8 cellular contexts compared by ENCODE assay signal in the genomic region with DNA sequence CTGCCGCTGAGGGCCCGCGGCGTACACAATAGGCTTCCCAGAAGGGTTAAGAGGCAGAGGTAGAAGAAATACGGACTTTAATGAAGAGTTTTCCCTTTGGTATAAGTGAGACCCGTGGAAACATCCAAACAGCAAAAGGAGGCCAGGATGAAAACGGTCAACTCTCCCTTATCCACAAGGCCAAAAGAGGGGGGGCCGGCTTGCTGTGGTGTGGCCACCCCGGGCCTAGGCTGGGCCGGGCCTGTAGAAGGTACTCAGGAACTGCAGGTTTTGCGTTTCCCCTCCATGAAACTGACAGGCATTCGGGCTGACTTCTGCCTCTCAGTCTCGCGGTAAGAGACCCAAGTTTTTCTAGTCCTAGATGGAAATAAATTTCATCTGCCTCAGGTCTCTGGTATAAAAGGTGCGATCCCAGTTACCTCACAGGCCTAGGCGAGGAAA. TPM values are rescaled to one million over a fixed set of nuclear protein-coding genes. Genes with fewer than 3 reads are reported as not detected.
DNase-seq lines count a peak whose midpoint lies in the region; ATAC-seq, FAIRE-seq and TF ChIP-seq lines count a peak whose summit lies in the region.

No MANE protein-coding gene starts in this region.

- no peaks in the 10 kb centered on the region for H4K20me1 ChIP-seq in PC-3 (ENCODE audit: low read length)

- peaks cover 28 to 56% of the 10 kb centered on the region in 2 donors for H3K36me3 Mint-ChIP-seq in CD4-positive, alpha-beta memory T cell

- H3K9ac ChIP-seq in PC-3 (ENCODE audit: low read length), result peak overlapping the region; percentile 96

- FAIRE-seq in GM19239 (lab: Jason Lieb, UNC), result no peak

- H3K9me2 ChIP-seq in PC-3 (replicated peaks; ENCODE audit: low read length), result no peaks in the 10 kb centered on the region

- H3K27me3 ChIP-seq in CD4-positive, alpha-beta memory T cell (ENCODE audit: insufficient read depth, low read length), result no peaks in the 10 kb centered on the region
- H3K27me3 ChIP-seq in PC-3 (ENCODE audit: low read length) (no peaks in the 10 kb centered on the region), mononuclear cell (ENCODE audit: insufficient read depth, low read length) (no peaks in the 10 kb centered on the region)

- peak overlapping the region; percentile 63 to 65 for H3K4me3 ChIP-seq in CD4-positive, alpha-beta memory T cell (ENCODE audit: low read length in 2 of 2)
- H3K4me3 ChIP-seq in PC-3 (ENCODE audit: low read length) (peak overlapping the region; percentile 71), mononuclear cell (ENCODE audit: low read length) (peak overlapping the region; percentile 78)

- peaks cover 46% of the 10 kb centered on the region for H3K36me3 ChIP-seq in CD4-positive, alpha-beta memory T cell (ENCODE audit: insufficient read depth, low read length)
- peaks cover 44% of the 10 kb centered on the region for H3K36me3 ChIP-seq in PC-3 (ENCODE audit: low read depth, low read length)

- POLR2A ChIA-PET in CD4-positive, alpha-beta memory T cell (lab: Charles Lee; ENCODE audit: partially characterized antibody), result interaction anchor here (0.8 to 41.7 kb wide), 9 partner anchors 11 to 123 kb away, joined by 3 to 1543 read pairs (median 22); a partner anchor contains a TSS
- POLR2A ChIA-PET in PC-3 (lab: Charles Lee; ENCODE audit: unreplicated experiment), result no interaction called here

- CTCF ChIA-PET in CD4-positive, alpha-beta memory T cell (lab: Charles Lee; ENCODE audit: partially characterized antibody), result interaction anchor here (0.7 to 3.9 kb wide), 11 partner anchors 10 to 98 kb away, joined by 3 to 41 read pairs (median 7); a partner anchor contains a TSS
- CTCF ChIA-PET in PC-3 (lab: Charles Lee), result interaction anchor here (1.7 kb wide), 1 partner anchor 40 kb away, joined by 8 read pairs; a partner anchor contains a TSS

- peak overlapping the region; percentile 84 for H3K27ac ChIP-seq in CD4-positive, alpha-beta memory T cell (ENCODE audit: low read depth, low read length)
- H3K27ac ChIP-seq in PC-3 (ENCODE audit: low read length), result peak overlapping the region; percentile 83

- H3K27ac Mint-ChIP-seq in CD4-positive, alpha-beta memory T cell, result peak overlapping the region; percentile 85 to 98 (median 93)

- H2AFZ ChIP-seq in PC-3 (ENCODE audit: low read length), result peak overlapping the region; percentile 77

- TF ChIP-seq CTCF in PC-3 (conservative IDR thresholded peaks at IDR 0.05; ENCODE audit: low read depth, low read length), result no peak

- peak overlapping the region; percentile 88 for H3K4me2 ChIP-seq in PC-3 (ENCODE audit: low read length)

- no peaks in the 10 kb centered on the region for H3K9me3 Mint-ChIP-seq in CD4-positive, alpha-beta memory T cell

- intact Hi-C loops in CD4-positive, alpha-beta memory T cell (cut with micrococcal nuclease), result no loop called here
- intact Hi-C loops in PC-3 (cut with micrococcal nuclease), result no loop called here

- H3K4me3 Mint-ChIP-seq in CD4-positive, alpha-beta memory T cell, result peak overlapping the region; percentile 81 to 90 (median 84)

- H3K4me1 Mint-ChIP-seq in CD4-positive, alpha-beta memory T cell, result peaks cover 21 to 51% (median 33%) of the 10 kb centered on the region in 4 donors

- DNase-seq in CD4-positive, alpha-beta memory T cell, result peak in 3 of 5 donors; percentile 41 to 51 (median 49)
- peak; percentile 30 for DNase-seq in PC-3
- DNase-seq in dermis blood vessel endothelial cell, result peak; percentile 41
- DNase-seq in GM19239 (ENCODE audit: insufficient read length, low spot score), result no peak
- no peak for DNase-seq in NCI-H524 treated with DMSO at 0.1 percent for 48 hours (lab: John Stamatoyannopoulos, UW)

- BruUV-seq in PC-3 (replicated peaks; lab: Mats Ljungman, UMichigan), result TSS peak; percentile 80

- ATAC-seq in GM19467 (IDR thresholded peaks at IDR 0.05; ENCODE audit: unreplicated experiment), result peak; percentile 11
- ATAC-seq in PC-3, result peak; percentile 32
- ATAC-seq in GM18511 (IDR thresholded peaks at IDR 0.05; ENCODE audit: unreplicated experiment), result no peak

- H3K27me3 Mint-ChIP-seq in CD4-positive, alpha-beta memory T cell, result no peaks in the 10 kb centered on the region

- no peaks in the 10 kb centered on the region for H3K9me3 ChIP-seq in CD4-positive, alpha-beta memory T cell (ENCODE audit: control insufficient read depth in 1 of 2, low read length in 2 of 2)
- no peaks in the 10 kb centered on the region for H3K9me3 ChIP-seq in PC-3 (ENCODE audit: low read length)
- no peaks in the 10 kb centered on the region for H3K9me3 ChIP-seq in mononuclear cell (ENCODE audit: low read depth, low read length)

- peaks cover 42% of the 10 kb centered on the region for H3K79me2 ChIP-seq in PC-3 (ENCODE audit: low read length)

- peaks cover 37% of the 10 kb centered on the region for H3K4me1 ChIP-seq in CD4-positive, alpha-beta memory T cell (ENCODE audit: insufficient read depth, low read length)
- H3K4me1 ChIP-seq in PC-3 (ENCODE audit: insufficient read depth, low read length), result peaks cover 17% of the 10 kb centered on the region
- peaks cover 42% of the 10 kb centered on the region for H3K4me1 ChIP-seq in mononuclear cell (ENCODE audit: insufficient read depth, low read length)

- no peaks in the 10 kb centered on the region for H3F3A ChIP-seq in PC-3 (ENCODE audit: low read length, unreplicated experiment)

RNA-seq across cellular contexts. Expression of a gene that starts 0.7 kb away (rescaled TPM):
- total RNA-seq in CD4-positive, alpha-beta memory T cell, result 10 to 100 TPM; 78.4 to 80.2 TPM
- 10 to 100 TPM; 22.5 to 54.2 TPM for polyA plus RNA-seq in CD4-positive, alpha-beta memory T cell
- total RNA-seq in PC-3 (2014; rRNA removed), result 41.7 and 43.3 TPM in 2 replicates
- 7.1 and 10.0 TPM in 2 replicates for total RNA-seq in dermis blood vessel endothelial cell
- 13.4 TPM for total RNA-seq in mononuclear cell

RNA-seq across cellular contexts. Expression of a gene that starts 6.4 kb away (rescaled TPM):
- 100 to 1,000 TPM; 435 to 438 TPM for total RNA-seq in CD4-positive, alpha-beta memory T cell
- polyA plus RNA-seq in CD4-positive, alpha-beta memory T cell, result 100 to 1,000 TPM; 263 to 404 TPM
- total RNA-seq in PC-3 (2014; rRNA removed), result 35.4 and 43.1 TPM in 2 replicates
- 110 and 126 TPM in 2 replicates for total RNA-seq in dermis blood vessel endothelial cell
- total RNA-seq in mononuclear cell, result 125 TPM

RNA-seq across cellular contexts. Expression of a gene that starts 8.3 kb away (rescaled TPM):
- 10 to 100 TPM; 78.4 to 81.7 TPM for total RNA-seq in CD4-positive, alpha-beta memory T cell
- polyA plus RNA-seq in CD4-positive, alpha-beta memory T cell, result 10 to 100 TPM; 36.4 to 44.5 TPM
- total RNA-seq in PC-3 (2014; rRNA removed) (106 and 107 TPM in 2 replicates), dermis blood vessel endothelial cell (337 and 534 TPM in 2 replicates), mononuclear cell (22.2 TPM)

RNA-seq across cellular contexts. Expression of a gene that starts 12.2 kb away (rescaled TPM):
- 10 to 100 TPM; 12.2 to 13.0 TPM for total RNA-seq in CD4-positive, alpha-beta memory T cell
- polyA plus RNA-seq in CD4-positive, alpha-beta memory T cell, result 10 to 100 TPM; 50.2 to 67.9 TPM
- 330 and 390 TPM in 2 replicates for total RNA-seq in PC-3 (2014; rRNA removed)
- 49.0 and 89.3 TPM in 2 replicates for total RNA-seq in dermis blood vessel endothelial cell
- total RNA-seq in mononuclear cell, result 5.9 TPM

RNA-seq across cellular contexts. Expression of a gene that starts 20.9 kb away (rescaled TPM):
- total RNA-seq in CD4-positive, alpha-beta memory T cell, result 10 to 100 TPM; 52.4 to 56.6 TPM
- polyA plus RNA-seq in CD4-positive, alpha-beta memory T cell, result 10 to 100 TPM; 48.9 to 75.9 TPM
- total RNA-seq in PC-3 (2014; rRNA removed) (58.5 and 84.0 TPM in 2 replicates), dermis blood vessel endothelial cell (17.8 and 27.1 TPM in 2 replicates), mononuclear cell (11.3 TPM)

Comparison
In these comparisons a context has a peak if more than half of its experiments do, and no peak if none do; other contexts are left out.
1. DNase-seq: peak in CD4-positive, alpha-beta memory T cell (3 of 5), PC-3 (single experiment) and dermis blood vessel endothelial cell (single experiment); none in GM19239 (single experiment) and NCI-H524 treated with DMSO at 0.1 percent for 48 hours (single experiment).
2. Peak in every context shown above with its lines, with median percentiles within 50 percentile points of each other: H3K4me3 ChIP-seq.